12 cellular contexts compared by ENCODE assay signal in genomic region chr22:24410110-24410856, GRCh38. TPM values are rescaled to one million over a fixed set of nuclear protein-coding genes. Genes with fewer than 3 reads are reported as not detected.
DNase-seq lines count a peak whose midpoint lies in the region; ATAC-seq and TF ChIP-seq lines count a peak whose summit lies in the region.
"Had no signal": no experiment of that assay in that cellular context is flagged by ENCODE, and none has a peak within 500 bp of the region (broad histone marks: within the 10 kb centered on the region; RNA-seq: fewer than 3 reads in every experiment).

No MANE protein-coding gene starts in this region.

- no peak overlapping the region for H3K4me2 ChIP-seq in PC-9
- H3K4me2 ChIP-seq: smooth muscle cell had no signal

- no peak overlapping the region for H3K27ac ChIP-seq in RWPE2 (ENCODE audit: poor library complexity, severe bottlenecking)
- no peak overlapping the region for H3K27ac ChIP-seq in PC-9
- H3K27ac ChIP-seq: SJSA1 had no signal

- H2AFZ ChIP-seq in PC-9, result no peak overlapping the region

- BruUV-seq in PC-9 (replicated peaks; lab: Mats Ljungman, UMichigan), result no TSS peak

- peak; percentile 59; the same call in 2 of the 3 replicates for ATAC-seq in RWPE2 (ENCODE audit: low read depth)
- peak; percentile 79 for ATAC-seq in stimulated activated naive CD8-positive, alpha-beta T cell treated with anti-CD3 and anti-CD28 coated beads, Interleukin-15, Interleukin-2, amounts not matched to agents 100 U/mL and 50 U/mL, for 24 hours
- no peak for ATAC-seq in HG03139 (IDR thresholded peaks at IDR 0.05; ENCODE audit: unreplicated experiment)

- H3K9me3 ChIP-seq in RWPE2 (ENCODE audit: severe bottlenecking) (no peaks in the 10 kb centered on the region), PC-9 (ENCODE audit: insufficient read depth, low read depth) (no peaks in the 10 kb centered on the region)
- H3K9me3 ChIP-seq: SJSA1 had no signal

- no peaks in the 10 kb centered on the region for H3F3A ChIP-seq in PC-9 (ENCODE audit: insufficient read depth, low read depth)

- H3K4me1 ChIP-seq in RWPE2 (ENCODE audit: insufficient read depth, poor library complexity, severe bottlenecking) (peaks cover 5% of the 10 kb centered on the region), PC-9 (replicated peaks; ENCODE audit: insufficient read depth) (no peaks in the 10 kb centered on the region)

- CTCF ChIA-PET in PC-9 (lab: Charles Lee), result no interaction called here

- no peaks in the 10 kb centered on the region for H3K79me2 ChIP-seq in PC-9 (ENCODE audit: low read depth)

- DNase-seq in activated gamma-delta T cell treated with Interleukin-2 at 50 U/mL for 16 hours, result peak; percentile 36
- no peak for DNase-seq in activated gamma-delta T cell (lab: John Stamatoyannopoulos, UW)
- no peak for DNase-seq in RWPE2 (ENCODE audit: low spot score)
- peak; percentile 57 for DNase-seq in choroid plexus epithelial cell (ENCODE audit: low read depth)
- peak; percentile 41 for DNase-seq in stimulated activated naive CD8-positive, alpha-beta T cell treated with anti-CD3 and anti-CD28 coated beads, Interleukin-15, Interleukin-2, amounts not matched to agents 100 U/mL and 50 U/mL, for 24 hours
- no peak for DNase-seq in LoVo (ENCODE audit: low spot score)
- no peak for DNase-seq in PC-9
- DNase-seq: AML-193, NCI-H446 had no signal

- H4K20me1 ChIP-seq in PC-9 (ENCODE audit: insufficient read depth), result peaks cover 4% of the 10 kb centered on the region

- TF ChIP-seq CTCF in RWPE2 (IDR thresholded peaks at IDR 0.05; ENCODE audit: poor library complexity, severe bottlenecking) (no peak), choroid plexus epithelial cell (conservative IDR thresholded peaks at IDR 0.05; ENCODE audit: low read depth, low read length) (no peak), PC-9 (conservative IDR thresholded peaks at IDR 0.05) (no peak)

- H3K9me2 ChIP-seq in PC-9 (ENCODE audit: insufficient read depth), result no peaks in the 10 kb centered on the region

- no peaks in the 10 kb centered on the region for H3K27me3 ChIP-seq in RWPE2 (ENCODE audit: insufficient read depth, poor library complexity, severe bottlenecking)
- H3K27me3 ChIP-seq in PC-9 (ENCODE audit: insufficient read depth, low read depth), result no peaks in the 10 kb centered on the region
- H3K27me3 ChIP-seq: SJSA1 had no signal

- intact Hi-C loops in PC-9 (cut with micrococcal nuclease; ENCODE audit: unreplicated experiment), result no loop called here

- H3K4me3 ChIP-seq in RWPE2 (ENCODE audit: severe bottlenecking), result no peak overlapping the region
- no peak overlapping the region for H3K4me3 ChIP-seq in choroid plexus epithelial cell (ENCODE audit: low read depth, low read length)
- H3K4me3 ChIP-seq in PC-9, result no peak overlapping the region
- H3K4me3 ChIP-seq: SJSA1, smooth muscle cell had no signal

- POLR2A ChIA-PET in PC-9 (lab: Charles Lee; ENCODE audit: unreplicated experiment), result no interaction called here

- peaks cover 12% of the 10 kb centered on the region for H3K36me3 ChIP-seq in RWPE2 (ENCODE audit: low read depth)
- H3K36me3 ChIP-seq in PC-9 (ENCODE audit: low read depth), result 0 out of 2 replicates have a peak, but pooled peaks cover under 1% of the 10 kb centered on the region

RNA-seq across cellular contexts. Expression of gene ADORA2A, which starts 17.1 kb away (rescaled TPM):
- total RNA-seq in PC-9 (2021), result 1.8 and 2.6 TPM in 2 replicates

Comparison
In these comparisons a context has a peak if more than half of its experiments do, and no peak if none do; other contexts are left out.
1. DNase-seq: peak in activated gamma-delta T cell treated with Interleukin-2 at 50 U/mL for 16 hours (single experiment), choroid plexus epithelial cell (single experiment) and stimulated activated naive CD8-positive, alpha-beta T cell treated with anti-CD3 and anti-CD28 coated beads, Interleukin-15, Interleukin-2, amounts not matched to agents 100 U/mL and 50 U/mL, for 24 hours (single experiment); none in activated gamma-delta T cell (single experiment), RWPE2 (single experiment), LoVo (single experiment) and PC-9 (0 of 2).